17 cellular contexts compared by ENCODE assay signal in genomic region chr5:168198359-168198758, GRCh38.
"Had no signal": no experiment of that assay in that cellular context is flagged by ENCODE, and none has a peak within 500 bp of the region (broad histone marks: within the 10 kb centered on the region; RNA-seq: fewer than 3 reads in every experiment).

No MANE protein-coding gene starts in this region.

- FAIRE-seq: endometrium, islet of Langerhans had no signal

- DNase-seq: dorsolateral prefrontal cortex; effector CD8-positive, alpha-beta T cell; gastrocnemius medialis; heart right ventricle; hypothalamus; kidney glomerular epithelial cell; mesendoderm; naive B cell; stimulated activated CD4-positive, alpha-beta T cell treated with anti-CD3 and anti-CD28 coated beads, Interleukin-2, amount 100 ng/mL, for 24 hours; stimulated activated CD4-positive, alpha-beta T cell treated with anti-CD3 and anti-CD28 coated beads, Interleukin-4, amount 100 ng/mL, for 4 hours; stimulated activated naive B cell treated with anti-CD40 and anti-IgM and Interleukin-4, amounts not matched to agents 10 μg/mL and 1 μg/mL and 100 μg/mL, for 72 hours; stimulated activated naive CD8-positive, alpha-beta T cell treated with anti-CD3 and anti-CD28 coated beads, Interleukin-15, amount 100 ng/mL, for 72 hours; testis; upper lobe of right lung had no signal

- ATAC-seq: gastrocnemius medialis; heart right ventricle; sciatic nerve; stimulated activated naive B cell treated with anti-CD40 and anti-IgM and Interleukin-4, amounts not matched to agents 10 μg/mL and 1 μg/mL and 100 μg/mL, for 72 hours; stimulated activated naive CD8-positive, alpha-beta T cell treated with anti-CD3 and anti-CD28 coated beads, Interleukin-15, amount 100 ng/mL, for 72 hours; upper lobe of right lung had no signal
